Comparison of ENCODE assay signal across 20 cellular contexts in the genomic region with DNA sequence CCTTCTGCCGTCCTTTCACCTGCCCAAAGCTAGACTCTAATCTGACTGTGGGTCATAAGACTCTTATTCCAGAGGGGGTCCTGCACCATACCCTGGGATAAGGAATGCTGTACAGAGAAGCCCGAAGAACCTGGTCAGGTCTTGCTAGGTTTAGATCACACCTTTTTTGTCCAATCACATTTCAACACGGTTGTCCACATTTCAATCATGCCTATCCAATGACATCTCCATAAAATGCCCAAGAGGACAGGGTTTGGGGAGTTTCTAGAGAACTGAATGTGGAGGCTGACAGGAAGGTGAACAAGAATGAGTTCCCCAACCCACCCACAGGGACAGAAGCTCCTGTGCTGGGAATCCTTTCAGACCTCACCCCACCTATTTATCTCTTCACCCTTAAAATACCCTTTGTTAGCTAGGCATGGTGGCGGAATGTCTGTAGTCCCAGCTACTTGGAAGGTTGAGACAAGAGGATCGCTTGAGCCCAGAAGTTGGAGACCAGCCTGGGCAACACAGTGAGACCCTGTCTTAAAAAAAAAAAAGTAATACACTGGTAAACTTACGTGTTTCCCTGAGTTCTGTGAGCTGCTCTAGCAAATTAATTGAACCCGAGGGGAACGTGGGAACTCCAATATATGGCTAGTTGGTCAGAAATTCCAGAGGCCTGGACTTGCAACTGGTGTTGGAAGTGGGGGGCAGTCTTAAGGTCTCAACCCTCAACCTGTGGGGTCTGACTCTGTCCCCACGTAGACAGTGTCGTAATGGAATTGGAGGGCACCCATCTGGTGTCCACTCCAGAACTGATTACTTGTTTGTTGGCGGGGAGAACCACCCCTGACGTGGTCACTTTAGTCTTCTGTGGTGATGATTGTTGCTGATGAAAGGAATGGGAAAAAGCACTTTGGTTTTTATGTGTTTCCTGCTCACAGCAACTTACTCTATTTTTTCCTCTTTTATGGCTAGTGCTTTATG. TPM values are rescaled to one million over a fixed set of nuclear protein-coding genes. Genes with fewer than 3 reads are reported as not detected.
DNase-seq lines count a peak whose midpoint lies in the region; ATAC-seq and TF ChIP-seq lines count a peak whose summit lies in the region.
"Had no signal": no experiment of that assay in that cellular context is flagged by ENCODE, and none has a peak within 500 bp of the region (broad histone marks: within the 10 kb centered on the region; RNA-seq: fewer than 3 reads in every experiment).

No MANE protein-coding gene starts in this region.

- H3K9me3 ChIP-seq in osteoblast (ENCODE audit: low read depth, low read length), result no peaks in the 10 kb centered on the region
- H3K9me3 ChIP-seq: MG63, SJCRH30 had no signal

- no peaks in the 10 kb centered on the region for H3K9me3 Mint-ChIP-seq in endothelial cell (ENCODE audit: unreplicated experiment)

- ATAC-seq in HG03025 (IDR thresholded peaks at IDR 0.05; ENCODE audit: low FRiP score, unreplicated experiment), result no peak
- ATAC-seq: HCT116, K562 had no signal

- no peaks in the 10 kb centered on the region for H4K20me1 ChIP-seq in osteoblast (ENCODE audit: insufficient read depth, low read length)

- peak; percentile 32 for DNase-seq in EH (ENCODE audit: low read depth)
- no peak for DNase-seq in HL-60 (ENCODE audit: low read depth in 1 of 2, low spot score in 1 of 2)
- DNase-seq in endothelial cell (ENCODE audit: low spot score), result no peak
- DNase-seq in osteoblast (ENCODE audit: insufficient read length, low spot score, missing footprints), result peak; percentile 15
- DNase-seq in mesenteric fat pad (ENCODE audit: low spot score), result no peak
- DNase-seq in OCI-M1 (lab: John Stamatoyannopoulos, UW), result no peak
- DNase-seq: CD4-positive, CD25-positive, alpha-beta regulatory T cell; DMS79; GOT3; MG63; NCI-H1417; NCI-H1694 treated with DMSO at 0.1 percent for 48 hours; NCI-H2081 treated with DMSO at 0.1 percent for 48 hours; NCI-H2171 treated with DMSO at 0.1 percent for 48 hours; NCI-H524 treated with DMSO at 0.1 percent for 48 hours; SJCRH30 had no signal

- H3K27me3 ChIP-seq in HL-60 (ENCODE audit: insufficient read depth, poor library complexity, severe bottlenecking) (no peaks in the 10 kb centered on the region), osteoblast (ENCODE audit: insufficient read depth, low read length) (no peaks in the 10 kb centered on the region)
- H3K27me3 ChIP-seq: MG63, SJCRH30 had no signal

- no peak overlapping the region for H3K4me2 ChIP-seq in osteoblast (ENCODE audit: insufficient read depth, low read length)

- no peak overlapping the region for H2AFZ ChIP-seq in osteoblast (ENCODE audit: low read length)

- no peak for TF ChIP-seq CTCF in HL-60 (IDR thresholded peaks at IDR 0.05; ENCODE audit: insufficient read depth, low read length)
- no peak for TF ChIP-seq CTCF in endothelial cell (IDR thresholded peaks at IDR 0.05; ENCODE audit: unreplicated experiment)
- TF ChIP-seq CTCF in osteoblast (IDR thresholded peaks at IDR 0.05; ENCODE audit: extremely low read depth, low read depth, low read length), result no peak

- H3K27me3 Mint-ChIP-seq in endothelial cell (ENCODE audit: unreplicated experiment), result peaks cover 22% of the 10 kb centered on the region
- H3K27me3 Mint-ChIP-seq: CD4-positive, CD25-positive, alpha-beta regulatory T cell had no signal

- H3K36me3 Mint-ChIP-seq in endothelial cell (ENCODE audit: low read depth, unreplicated experiment), result peaks cover 57% of the 10 kb centered on the region

- peak overlapping the region; percentile 66 for H3K27ac Mint-ChIP-seq in endothelial cell (ENCODE audit: unreplicated experiment)

- peaks cover 44% of the 10 kb centered on the region for H3K4me1 Mint-ChIP-seq in endothelial cell (ENCODE audit: unreplicated experiment)
- H3K4me1 Mint-ChIP-seq: CD4-positive, CD25-positive, alpha-beta regulatory T cell had no signal

- H3K4me1 ChIP-seq in osteoblast (ENCODE audit: insufficient read depth, low read length), result no peaks in the 10 kb centered on the region
- H3K4me1 ChIP-seq: SJCRH30 had no signal

- peaks cover 11% of the 10 kb centered on the region for H3K36me3 ChIP-seq in osteoblast (ENCODE audit: insufficient read depth, low read length)

- H3K4me3 ChIP-seq in HL-60 (replicated peaks; ENCODE audit: insufficient read depth, low read length), result no peak overlapping the region
- H3K4me3 ChIP-seq in osteoblast (ENCODE audit: insufficient read depth, low read length), result no peak overlapping the region
- H3K4me3 ChIP-seq: K562, MG63, SJCRH30 had no signal

- H3K4me3 Mint-ChIP-seq in endothelial cell (ENCODE audit: unreplicated experiment), result peak overlapping the region; percentile 18
- H3K4me3 Mint-ChIP-seq: CD4-positive, CD25-positive, alpha-beta regulatory T cell had no signal

- H3K27ac ChIP-seq in HL-60 (replicated peaks) (0 out of 2 replicates have a peak overlapping the region, but pooled peaks have one; percentile 4), osteoblast (ENCODE audit: low read depth, low read length) (no peak overlapping the region)
- H3K27ac ChIP-seq: SJCRH30 had no signal

- no peaks in the 10 kb centered on the region for H3K79me2 ChIP-seq in osteoblast (ENCODE audit: insufficient read depth, low read length)

RNA-seq across cellular contexts. Expression of a gene that starts 17.8 kb away (rescaled TPM):
- 294 TPM for total RNA-seq in endothelial cell (ENCODE audit: unreplicated experiment)
- 85.4 and 87.5 TPM in 2 replicates for total RNA-seq in osteoblast
- 112 TPM for total RNA-seq in mesenteric fat pad

RNA-seq across cellular contexts. Expression of a gene that starts 26.1 kb away (rescaled TPM):
- total RNA-seq in endothelial cell (ENCODE audit: unreplicated experiment) (144 TPM), osteoblast (60.7 and 73.1 TPM in 2 replicates), mesenteric fat pad (134 TPM)

RNA-seq across cellular contexts. Expression of a gene that starts 46.5 kb away (rescaled TPM):
- total RNA-seq in endothelial cell (ENCODE audit: unreplicated experiment) (not detected), osteoblast (59.5 and 63.0 TPM in 2 replicates), mesenteric fat pad (14.6 TPM)
- total RNA-seq: A673; CD4-positive, CD25-positive, alpha-beta regulatory T cell had no signal

RNA-seq across cellular contexts. Expression of a gene that starts 52.7 kb away (rescaled TPM):
- total RNA-seq in endothelial cell (ENCODE audit: unreplicated experiment) (13.1 TPM), osteoblast (36.5 and 39.8 TPM in 2 replicates), mesenteric fat pad (42.0 TPM)
- total RNA-seq: SJCRH30 had no signal

Comparison
In these comparisons a context has a peak if more than half of its experiments do, and no peak if none do; other contexts are left out.
1. DNase-seq: peak in EH (single experiment) and osteoblast (single experiment); none in HL-60 (0 of 2), endothelial cell (single experiment), mesenteric fat pad (single experiment) and OCI-M1 (single experiment).
2. RNA of a gene that starts 46.5 kb away (total RNA-seq): 59.5 to 63.0 TPM in osteoblast and 14.6 TPM in mesenteric fat pad (single experiment); not detected in endothelial cell (single experiment); every median in the first group is over 10 times any median in the second.